ENCODE assay signal across 20 cellular contexts in genomic region chr17:41380091-41380490, GRCh38. TPM values are rescaled to one million over a fixed set of nuclear protein-coding genes. Genes with fewer than 3 reads are reported as not detected.
DNase-seq lines count a peak whose midpoint lies in the region; ATAC-seq and TF ChIP-seq lines count a peak whose summit lies in the region.
"Not testable (repeated sequence)": the region's sequence is repeated elsewhere in the genome, so short reads cannot be mapped to it uniquely, and the experiment has no call there.
"Had no signal": no experiment of that assay in that cellular context is flagged by ENCODE, and none has a peak within 500 bp of the region (broad histone marks: within the 10 kb centered on the region; RNA-seq: fewer than 3 reads in every experiment).

No MANE protein-coding gene starts in this region.

- not testable (repeated sequence) for H3K79me2 ChIP-seq in ACC112 (ENCODE audit: control insufficient read depth, insufficient read depth, low read length, unreplicated experiment); PC-3 (ENCODE audit: low read length)

- CTCF ChIA-PET in PC-3 (lab: Charles Lee): interaction anchor here (0.6 kb wide), 1 partner anchor 201 kb away, joined by 4 read pairs; no protein-coding TSS in a partner anchor

- not testable (repeated sequence) for H3F3A ChIP-seq in PC-3 (ENCODE audit: low read length, unreplicated experiment)

- DNase-seq in EL (peak; percentile 98), HK-2 (ENCODE audit: unreplicated experiment) (peak; percentile 28), PC-3 (peak; percentile 83), adipocyte (ENCODE audit: low read depth) (peak; percentile 76), epithelial cell of prostate (ENCODE audit: low read depth, low spot score) (peak; percentile 66), glomerular visceral epithelial cell (ENCODE audit: extremely low spot score) (peak; percentile 85), renal cortical epithelial cell (ENCODE audit: low read depth) (peak; percentile 79)

- not testable (repeated sequence) for H2AFZ ChIP-seq in ACC112 (ENCODE audit: low read length, unreplicated experiment); PC-3 (ENCODE audit: low read length)

- not testable (repeated sequence) for H3K4me3 ChIP-seq in ACC112 (ENCODE audit: low read depth, low read length); PC-3 (ENCODE audit: low read length); adipocyte (ENCODE audit: low read length)

- peak; percentile 83 for ATAC-seq in PC-3

- H3K27ac ChIP-seq in ACC112 (ENCODE audit: low read depth, low read length): peak overlapping the region; percentile 86
- peak overlapping the region; percentile 79 for H3K27ac ChIP-seq in PC-3 (ENCODE audit: low read length)
- peak overlapping the region; percentile 95 for H3K27ac ChIP-seq in epithelial cell of prostate

- not testable (repeated sequence) for H3K9me2 ChIP-seq in PC-3 (replicated peaks; ENCODE audit: low read length)

- intact Hi-C loops in PC-3 (cut with micrococcal nuclease): not testable (repeated sequence)

- H3K27me3 ChIP-seq in ACC112 (ENCODE audit: insufficient read depth, low read length); PC-3 (ENCODE audit: low read length); adipocyte (replicated peaks; ENCODE audit: control insufficient read depth, insufficient read depth, low read length): not testable (repeated sequence)

- POLR2A ChIA-PET in PC-3 (lab: Charles Lee; ENCODE audit: unreplicated experiment): not testable (repeated sequence)

- not testable (repeated sequence) for H3K36me3 ChIP-seq in ACC112 (ENCODE audit: insufficient read depth, low read length); PC-3 (ENCODE audit: low read depth, low read length); adipocyte (ENCODE audit: control insufficient read depth, insufficient read depth, low read length, severe bottlenecking)

- H3K9me3 ChIP-seq in PC-3 (ENCODE audit: low read length); adipocyte (ENCODE audit: control insufficient read depth, low read length): not testable (repeated sequence)

- TF ChIP-seq CTCF in PC-3 (conservative IDR thresholded peaks at IDR 0.05; ENCODE audit: low read depth, low read length): not testable (repeated sequence)

- BruUV-seq in PC-3 (replicated peaks; lab: Mats Ljungman, UMichigan): not testable (repeated sequence)

- 0 out of 2 replicates have a peak overlapping the region, but pooled peaks have one; percentile 40 for H3K4me2 ChIP-seq in PC-3 (ENCODE audit: low read length)

- H3K9ac ChIP-seq in PC-3 (ENCODE audit: low read length): peak overlapping the region; percentile 37; the same call in 1 of the 2 replicates
- not testable (repeated sequence) for H3K9ac ChIP-seq in adipocyte (ENCODE audit: low read length)

- not testable (repeated sequence) for H4K20me1 ChIP-seq in PC-3 (ENCODE audit: low read length)

- H3K4me1 ChIP-seq in ACC112 (ENCODE audit: control insufficient read depth, insufficient read depth, low read length, unreplicated experiment) (peaks cover 37% of the 10 kb centered on the region), PC-3 (ENCODE audit: insufficient read depth, low read length) (peaks cover 28% of the 10 kb centered on the region), adipocyte (ENCODE audit: control insufficient read depth, insufficient read depth, low read length) (peaks cover 17% of the 10 kb centered on the region)

RNA-seq across cellular contexts. Expression of gene KRT34, which starts 2.0 kb away (rescaled TPM):
- total RNA-seq in PC-3 (2014; rRNA removed) (2.9 and 5.1 TPM in 2 replicates), renal cortical epithelial cell (0.05 and 26.4 TPM in 2 replicates)
- total RNA-seq: activated CD4-positive, alpha-beta memory T cell treated with anti-CD3 and anti-CD28 coated beads, Interleukin-2, amount 10 ng/mL, durations not matched to agents 7 days and 5 days; activated naive CD4-positive, alpha-beta T cell treated with anti-CD3 and anti-CD28 coated beads, Interleukin-2, amount 50 U/mL, for 72 hours; activated T-helper 2 cell treated with anti-CD3 and anti-CD28 coated beads, Interferon-gamma antibody, Interleukin-2, Interleukin-4, amounts not matched to agents 10 μg/mL and 5 μg/mL and 100 μg/mL, durations not matched to agents 14 hours and 24 hours and 36 hours; CD4-positive, CD25-positive, alpha-beta regulatory T cell; cerebellum; K562; OCI-LY7; psoas muscle; subcutaneous adipose tissue; T-cell; upper lobe of left lung had no signal

RNA-seq across cellular contexts. Expression of gene KRT33B, which starts 10.5 kb away (rescaled TPM):
- total RNA-seq in PC-3 (2014; rRNA removed) (not detected in 2 replicates), renal cortical epithelial cell (not detected in 2 replicates)
- total RNA-seq: activated CD4-positive, alpha-beta memory T cell treated with anti-CD3 and anti-CD28 coated beads, Interleukin-2, amount 10 ng/mL, durations not matched to agents 7 days and 5 days; activated naive CD4-positive, alpha-beta T cell treated with anti-CD3 and anti-CD28 coated beads, Interleukin-2, amount 50 U/mL, for 72 hours; activated T-helper 2 cell treated with anti-CD3 and anti-CD28 coated beads, Interferon-gamma antibody, Interleukin-2, Interleukin-4, amounts not matched to agents 10 μg/mL and 5 μg/mL and 100 μg/mL, durations not matched to agents 14 hours and 24 hours and 36 hours; CD4-positive, CD25-positive, alpha-beta regulatory T cell; cerebellum; K562; left colon; OCI-LY7; psoas muscle; subcutaneous adipose tissue; T-cell; upper lobe of left lung had no signal

RNA-seq across cellular contexts. Expression of gene KRT31, which starts 17.3 kb away (rescaled TPM):
- total RNA-seq in PC-3 (2014; rRNA removed): not detected in 2 replicates
- total RNA-seq in renal cortical epithelial cell: not detected in 2 replicates
- total RNA-seq: activated CD4-positive, alpha-beta memory T cell treated with anti-CD3 and anti-CD28 coated beads, Interleukin-2, amount 10 ng/mL, durations not matched to agents 7 days and 5 days; activated naive CD4-positive, alpha-beta T cell treated with anti-CD3 and anti-CD28 coated beads, Interleukin-2, amount 50 U/mL, for 72 hours; activated T-helper 2 cell treated with anti-CD3 and anti-CD28 coated beads, Interferon-gamma antibody, Interleukin-2, Interleukin-4, amounts not matched to agents 10 μg/mL and 5 μg/mL and 100 μg/mL, durations not matched to agents 14 hours and 24 hours and 36 hours; CD4-positive, CD25-positive, alpha-beta regulatory T cell; cerebellum; K562; left colon; OCI-LY7; subcutaneous adipose tissue; T-cell; upper lobe of left lung had no signal

RNA-seq across cellular contexts. Expression of gene KRT33A, which starts 29.5 kb away (rescaled TPM):
- total RNA-seq in PC-3 (2014; rRNA removed) (not detected in 2 replicates), renal cortical epithelial cell (not detected in 2 replicates)
- total RNA-seq: activated CD4-positive, alpha-beta memory T cell treated with anti-CD3 and anti-CD28 coated beads, Interleukin-2, amount 10 ng/mL, durations not matched to agents 7 days and 5 days; activated naive CD4-positive, alpha-beta T cell treated with anti-CD3 and anti-CD28 coated beads, Interleukin-2, amount 50 U/mL, for 72 hours; activated T-helper 2 cell treated with anti-CD3 and anti-CD28 coated beads, Interferon-gamma antibody, Interleukin-2, Interleukin-4, amounts not matched to agents 10 μg/mL and 5 μg/mL and 100 μg/mL, durations not matched to agents 14 hours and 24 hours and 36 hours; CD4-positive, CD25-positive, alpha-beta regulatory T cell; cerebellum; K562; left colon; OCI-LY7; psoas muscle; subcutaneous adipose tissue; T-cell; upper lobe of left lung had no signal

RNA-seq across cellular contexts. Expression of gene KRT37, which starts 44.3 kb away (rescaled TPM):
- 3.2 and 4.6 TPM in 2 replicates for total RNA-seq in PC-3 (2014; rRNA removed)
- total RNA-seq in renal cortical epithelial cell: not detected in 2 replicates
- total RNA-seq: activated CD4-positive, alpha-beta memory T cell treated with anti-CD3 and anti-CD28 coated beads, Interleukin-2, amount 10 ng/mL, durations not matched to agents 7 days and 5 days; activated naive CD4-positive, alpha-beta T cell treated with anti-CD3 and anti-CD28 coated beads, Interleukin-2, amount 50 U/mL, for 72 hours; activated T-helper 2 cell treated with anti-CD3 and anti-CD28 coated beads, Interferon-gamma antibody, Interleukin-2, Interleukin-4, amounts not matched to agents 10 μg/mL and 5 μg/mL and 100 μg/mL, durations not matched to agents 14 hours and 24 hours and 36 hours; CD4-positive, CD25-positive, alpha-beta regulatory T cell; cerebellum; K562; left colon; OCI-LY7; psoas muscle; subcutaneous adipose tissue; T-cell; upper lobe of left lung had no signal

Comparison
In these comparisons a context has a peak if more than half of its experiments do, and no peak if none do; other contexts are left out.
1. DNase-seq: peak in every context shown above with its lines; median percentile 98 in EL; 85 in glomerular visceral epithelial cell; 83 in PC-3; 79 in renal cortical epithelial cell; 76 in adipocyte; 66 in epithelial cell of prostate; 28 in HK-2.